22 cellular contexts compared by ENCODE assay signal in the genomic region with DNA sequence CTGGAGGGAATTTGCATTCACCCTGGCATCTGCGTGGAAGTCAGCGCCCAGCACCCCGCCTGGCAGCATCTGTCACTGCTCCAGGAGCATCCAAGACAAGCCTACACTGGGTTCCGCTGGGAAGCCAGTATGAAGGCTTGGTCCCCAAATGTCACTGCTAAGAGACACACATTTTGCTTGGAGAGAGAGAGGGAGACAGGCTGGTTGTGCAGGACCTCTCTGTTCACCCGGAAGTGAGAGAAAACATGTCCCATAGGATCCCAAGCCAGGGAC.
DNase-seq lines count a peak whose midpoint lies in the region; ATAC-seq and TF ChIP-seq lines count a peak whose summit lies in the region.
"Had no signal": no experiment of that assay in that cellular context is flagged by ENCODE, and none has a peak within 500 bp of the region (broad histone marks: within the 10 kb centered on the region; RNA-seq: fewer than 3 reads in every experiment).

No MANE protein-coding gene starts in this region.

- H3K27ac ChIP-seq in SK-N-SH (ENCODE audit: low read depth in 2 of 2, low read length in 1 of 2) (no peak overlapping the region), esophagus muscularis mucosa (replicated peaks in 1 of 4) (no peak overlapping the region)
- H3K27ac ChIP-seq: BLaER1, RWPE1 had no signal

- no peaks in the 10 kb centered on the region for H3K79me2 ChIP-seq in SK-N-SH (ENCODE audit: insufficient read depth)

- H3K36me3 ChIP-seq in SK-N-SH (replicated peaks in 1 of 2; ENCODE audit: control insufficient read depth in 1 of 2, insufficient read depth in 2 of 2, low read length in 1 of 2) = no peaks in the 10 kb centered on the region
- H3K36me3 ChIP-seq in esophagus muscularis mucosa = no peaks in the 10 kb centered on the region
- H3K36me3 ChIP-seq: BLaER1 had no signal

- no peak for ATAC-seq in SK-N-SH treated with all-trans-retinoic acid at 6 μM for 48 hours
- ATAC-seq in HG03571 (IDR thresholded peaks at IDR 0.05; ENCODE audit: unreplicated experiment) = no peak
- ATAC-seq in GM21367 (IDR thresholded peaks at IDR 0.05; ENCODE audit: unreplicated experiment) = no peak
- ATAC-seq: GM12878, K562 had no signal

- TF ChIP-seq CTCF in SK-N-SH (IDR thresholded peaks at IDR 0.05) (no peak), esophagus muscularis mucosa (IDR thresholded peaks at IDR 0.05) (no peak)

- H3K4me3 ChIP-seq in SK-N-SH (ENCODE audit: low read depth in 2 of 2, low read length in 1 of 2) (no peak overlapping the region), esophagus muscularis mucosa (no peak overlapping the region)
- H3K4me3 ChIP-seq: BLaER1, GM12878, GM23338, K562 had no signal

- peak; percentile 51 for DNase-seq in SK-N-SH
- peak; percentile 44 for DNase-seq in NCI-H2171 treated with DMSO at 0.1 percent for 48 hours (lab: John Stamatoyannopoulos, UW)
- DNase-seq in esophagus muscularis mucosa (ENCODE audit: extremely low spot score) = peak; percentile 85
- DNase-seq in NCI-H2196 (lab: John Stamatoyannopoulos, UW; ENCODE audit: unreplicated experiment) = no peak
- no peak for DNase-seq in NCI-H2107 treated with DMSO at 0.1 percent for 48 hours (lab: John Stamatoyannopoulos, UW; ENCODE audit: unreplicated experiment)
- DNase-seq: CD4-positive, CD25-positive, alpha-beta regulatory T cell; GDM1; Kasumi-1; MV-4-11; NCI-H1105; NCI-H1436 treated with DMSO at 0.1 percent for 48 hours; NCI-H2029; NCI-H526 treated with DMSO at 0.1 percent for 48 hours; SHP77 had no signal

- TF ChIP-seq RAD21 in SK-N-SH (IDR thresholded peaks at IDR 0.05; ENCODE audit: low read length) = no peak

- no peak overlapping the region for H3K4me2 ChIP-seq in SK-N-SH
- H3K4me2 ChIP-seq: BLaER1, GM23338 had no signal

- no peak for TF ChIP-seq EP300 in SK-N-SH (IDR thresholded peaks at IDR 0.05; ENCODE audit: borderline replicate concordance in 1 of 2, low read depth in 1 of 2, low read length in 1 of 2)
- TF ChIP-seq EP300 in esophagus muscularis mucosa (IDR thresholded peaks at IDR 0.05) = no peak

- H3K9me3 ChIP-seq in SK-N-SH (no peaks in the 10 kb centered on the region), esophagus muscularis mucosa (peaks cover 0 to 3% (median 0%) of the 10 kb centered on the region in 4 donors)
- H3K9me3 ChIP-seq: BLaER1 had no signal

- H3K4me1 ChIP-seq in SK-N-SH (ENCODE audit: control insufficient read depth in 1 of 2, insufficient read depth in 2 of 2, low read depth in 1 of 2, low read length in 1 of 2) (peaks cover 0 to 3% of the 10 kb centered on the region in 2 experiments; a peak in 1 of 4 replicates), esophagus muscularis mucosa (no peaks in the 10 kb centered on the region)
- H3K4me1 ChIP-seq: BLaER1 had no signal

- CTCF ChIA-PET in SK-N-SH (lab: Yijun Ruan, JAX) = interaction anchor here (1.3 kb wide), 1 partner anchor 325 kb away, joined by 3 read pairs; no protein-coding TSS in a partner anchor

- H3K27me3 ChIP-seq in SK-N-SH (ENCODE audit: insufficient read depth) (no peaks in the 10 kb centered on the region), esophagus muscularis mucosa (peaks cover 0 to 35% (median 2%) of the 10 kb centered on the region in 4 donors)
- H3K27me3 ChIP-seq: BLaER1 had no signal

- H3K9me2 ChIP-seq in SK-N-SH = no peaks in the 10 kb centered on the region

- intact Hi-C loops in esophagus muscularis mucosa (cut with DNase I) = no loop called here

- H3K9ac ChIP-seq in SK-N-SH = no peak overlapping the region
- H3K9ac ChIP-seq: BLaER1 had no signal

- 60% methylated on average over 2 of the region's 5 CpGs for WGBS in SK-N-SH (ENCODE audit: low lambda C conversion rate)
- WGBS in esophagus muscularis mucosa = 85% methylated on average over 4 of the region's 5 CpGs

- H4K20me1 ChIP-seq in SK-N-SH (ENCODE audit: insufficient read depth) = no peaks in the 10 kb centered on the region
- H4K20me1 ChIP-seq: BLaER1 had no signal

- H2AFZ ChIP-seq in SK-N-SH (ENCODE audit: low read depth) = no peak overlapping the region

- no peaks in the 10 kb centered on the region for H3F3A ChIP-seq in SK-N-SH (replicated peaks; ENCODE audit: insufficient read depth)

- no peak for TF ChIP-seq POLR2A in esophagus muscularis mucosa (IDR thresholded peaks at IDR 0.05; ENCODE audit: low read depth)

- POLR2A ChIA-PET in SK-N-SH (lab: Yijun Ruan, JAX) = no interaction called here

TF ChIP-seq in SK-N-SH, 30 proteins besides CTCF, POLR2A, EP300 and RAD21 (continues in another document):
- no peak for TF ChIP-seq FOXJ3 (CRISPR knock-in tag; IDR thresholded peaks at IDR 0.05)
- TF ChIP-seq TCF12 (IDR thresholded peaks at IDR 0.05) = no peak
- TF ChIP-seq FOSL2 (IDR thresholded peaks at IDR 0.05; ENCODE audit: borderline replicate concordance, low read depth) = no peak
- TF ChIP-seq ELF1 (IDR thresholded peaks at IDR 0.05) = no peak
- TF ChIP-seq, protein P1, sequence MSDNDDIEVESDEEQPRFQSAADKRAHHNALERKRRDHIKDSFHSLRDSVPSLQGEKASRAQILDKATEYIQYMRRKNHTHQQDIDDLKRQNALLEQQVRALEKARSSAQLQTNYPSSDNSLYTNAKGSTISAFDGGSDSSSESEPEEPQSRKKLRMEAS (IDR thresholded peaks at IDR 0.05; ENCODE audit: low read depth) = no peak
- TF ChIP-seq, protein P2, sequence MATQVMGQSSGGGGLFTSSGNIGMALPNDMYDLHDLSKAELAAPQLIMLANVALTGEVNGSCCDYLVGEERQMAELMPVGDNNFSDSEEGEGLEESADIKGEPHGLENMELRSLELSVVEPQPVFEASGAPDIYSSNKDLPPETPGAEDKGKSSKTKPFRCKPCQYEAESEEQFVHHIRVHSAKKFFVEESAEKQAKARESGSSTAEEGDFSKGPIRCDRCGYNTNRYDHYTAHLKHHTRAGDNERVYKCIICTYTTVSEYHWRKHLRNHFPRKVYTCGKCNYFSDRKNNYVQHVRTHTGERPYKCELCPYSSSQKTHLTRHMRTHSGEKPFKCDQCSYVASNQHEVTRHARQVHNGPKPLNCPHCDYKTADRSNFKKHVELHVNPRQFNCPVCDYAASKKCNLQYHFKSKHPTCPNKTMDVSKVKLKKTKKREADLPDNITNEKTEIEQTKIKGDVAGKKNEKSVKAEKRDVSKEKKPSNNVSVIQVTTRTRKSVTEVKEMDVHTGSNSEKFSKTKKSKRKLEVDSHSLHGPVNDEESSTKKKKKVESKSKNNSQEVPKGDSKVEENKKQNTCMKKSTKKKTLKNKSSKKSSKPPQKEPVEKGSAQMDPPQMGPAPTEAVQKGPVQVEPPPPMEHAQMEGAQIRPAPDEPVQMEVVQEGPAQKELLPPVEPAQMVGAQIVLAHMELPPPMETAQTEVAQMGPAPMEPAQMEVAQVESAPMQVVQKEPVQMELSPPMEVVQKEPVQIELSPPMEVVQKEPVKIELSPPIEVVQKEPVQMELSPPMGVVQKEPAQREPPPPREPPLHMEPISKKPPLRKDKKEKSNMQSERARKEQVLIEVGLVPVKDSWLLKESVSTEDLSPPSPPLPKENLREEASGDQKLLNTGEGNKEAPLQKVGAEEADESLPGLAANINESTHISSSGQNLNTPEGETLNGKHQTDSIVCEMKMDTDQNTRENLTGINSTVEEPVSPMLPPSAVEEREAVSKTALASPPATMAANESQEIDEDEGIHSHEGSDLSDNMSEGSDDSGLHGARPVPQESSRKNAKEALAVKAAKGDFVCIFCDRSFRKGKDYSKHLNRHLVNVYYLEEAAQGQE (IDR thresholded peaks at IDR 0.05; ENCODE audit: low read depth, low read length) = no peak

TF ChIP-seq in SK-N-SH treated with all-trans-retinoic acid at 6 μM for 48 hours, 23 proteins besides CTCF, POLR2A, EP300 and RAD21 (continues in another document):
- TF ChIP-seq, protein P3, sequence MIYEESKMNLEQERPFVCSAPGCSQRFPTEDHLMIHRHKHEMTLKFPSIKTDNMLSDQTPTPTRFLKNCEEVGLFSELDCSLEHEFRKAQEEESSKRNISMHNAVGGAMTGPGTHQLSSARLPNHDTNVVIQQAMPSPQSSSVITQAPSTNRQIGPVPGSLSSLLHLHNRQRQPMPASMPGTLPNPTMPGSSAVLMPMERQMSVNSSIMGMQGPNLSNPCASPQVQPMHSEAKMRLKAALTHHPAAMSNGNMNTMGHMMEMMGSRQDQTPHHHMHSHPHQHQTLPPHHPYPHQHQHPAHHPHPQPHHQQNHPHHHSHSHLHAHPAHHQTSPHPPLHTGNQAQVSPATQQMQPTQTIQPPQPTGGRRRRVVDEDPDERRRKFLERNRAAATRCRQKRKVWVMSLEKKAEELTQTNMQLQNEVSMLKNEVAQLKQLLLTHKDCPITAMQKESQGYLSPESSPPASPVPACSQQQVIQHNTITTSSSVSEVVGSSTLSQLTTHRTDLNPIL (CRISPR knock-in tag; IDR thresholded peaks at IDR 0.05; ENCODE audit: low read depth) = no peak
- no peak for TF ChIP-seq BACH2 (CRISPR knock-in tag; IDR thresholded peaks at IDR 0.05; ENCODE audit: borderline replicate concordance)
- TF ChIP-seq GLIS3 (CRISPR knock-in tag; IDR thresholded peaks at IDR 0.05) = no peak
- TF ChIP-seq CSDC2 (CRISPR knock-in tag; IDR thresholded peaks at IDR 0.05) = no peak
- TF ChIP-seq ZNF8 (CRISPR knock-in tag; IDR thresholded peaks at IDR 0.05) = no peak
- TF ChIP-seq ZFP3 (CRISPR knock-in tag; IDR thresholded peaks at IDR 0.05) = no peak
- no peak for TF ChIP-seq PPARA (CRISPR knock-in tag; IDR thresholded peaks at IDR 0.05; ENCODE audit: borderline replicate concordance)
- no peak for TF ChIP-seq TCF4 (CRISPR knock-in tag; IDR thresholded peaks at IDR 0.05; ENCODE audit: borderline replicate concordance)
- TF ChIP-seq ESRRG (CRISPR knock-in tag; IDR thresholded peaks at IDR 0.05) = no peak
- TF ChIP-seq TOX (CRISPR knock-in tag; IDR thresholded peaks at IDR 0.05; ENCODE audit: borderline replicate concordance) = no peak
- no peak for TF ChIP-seq SNAI2 (CRISPR knock-in tag; IDR thresholded peaks at IDR 0.05)
- no peak for TF ChIP-seq ZNF70 (CRISPR knock-in tag; IDR thresholded peaks at IDR 0.05)
- TF ChIP-seq, protein P4, sequence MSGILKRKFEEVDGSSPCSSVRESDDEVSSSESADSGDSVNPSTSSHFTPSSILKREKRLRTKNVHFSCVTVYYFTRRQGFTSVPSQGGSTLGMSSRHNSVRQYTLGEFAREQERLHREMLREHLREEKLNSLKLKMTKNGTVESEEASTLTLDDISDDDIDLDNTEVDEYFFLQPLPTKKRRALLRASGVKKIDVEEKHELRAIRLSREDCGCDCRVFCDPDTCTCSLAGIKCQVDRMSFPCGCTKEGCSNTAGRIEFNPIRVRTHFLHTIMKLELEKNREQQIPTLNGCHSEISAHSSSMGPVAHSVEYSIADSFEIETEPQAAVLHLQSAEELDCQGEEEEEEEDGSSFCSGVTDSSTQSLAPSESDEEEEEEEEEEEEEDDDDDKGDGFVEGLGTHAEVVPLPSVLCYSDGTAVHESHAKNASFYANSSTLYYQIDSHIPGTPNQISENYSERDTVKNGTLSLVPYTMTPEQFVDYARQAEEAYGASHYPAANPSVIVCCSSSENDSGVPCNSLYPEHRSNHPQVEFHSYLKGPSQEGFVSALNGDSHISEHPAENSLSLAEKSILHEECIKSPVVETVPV (CRISPR knock-in tag; IDR thresholded peaks at IDR 0.05) = no peak
- no peak for TF ChIP-seq OSR1 (CRISPR knock-in tag; IDR thresholded peaks at IDR 0.05)
- TF ChIP-seq ZNF565 (CRISPR knock-in tag; conservative IDR thresholded peaks at IDR 0.05; ENCODE audit: low read depth) = no peak

Comparison
In these comparisons a context has a peak if more than half of its experiments do, and no peak if none do; other contexts are left out.
1. DNase-seq: peak in SK-N-SH (single experiment), NCI-H2171 treated with DMSO at 0.1 percent for 48 hours (single experiment) and esophagus muscularis mucosa (single experiment); none in NCI-H2196 (single experiment) and NCI-H2107 treated with DMSO at 0.1 percent for 48 hours (single experiment).